8 cellular contexts compared by ENCODE assay signal in the genomic region with DNA sequence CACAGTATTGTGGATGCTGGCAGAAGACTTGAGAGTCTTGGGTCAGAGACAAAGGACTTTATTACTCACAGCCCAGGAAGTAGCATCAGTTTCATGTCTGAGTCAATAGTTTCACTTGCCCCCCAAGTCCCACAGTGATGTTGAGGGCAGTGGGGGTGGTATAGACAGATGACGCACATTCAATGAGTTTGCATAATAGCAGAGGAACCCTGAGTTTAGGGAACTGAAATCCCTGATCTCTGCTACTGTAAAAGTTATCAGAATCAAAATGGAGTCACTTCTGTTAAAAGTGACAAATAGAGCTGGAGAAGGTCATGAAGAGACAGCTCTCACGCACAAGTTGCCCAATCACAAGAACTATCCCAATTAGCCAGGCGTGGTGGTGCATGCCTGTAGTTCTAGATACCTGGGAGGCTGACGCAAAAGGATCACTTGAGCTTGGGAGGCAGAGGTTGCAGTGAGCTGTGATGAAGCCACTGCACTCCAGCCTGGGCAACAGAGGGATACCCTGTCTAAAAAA. TPM values are rescaled to one million over a fixed set of nuclear protein-coding genes. Genes with fewer than 3 reads are reported as not detected.
DNase-seq lines count a peak whose midpoint lies in the region; ATAC-seq, FAIRE-seq and TF ChIP-seq lines count a peak whose summit lies in the region.
"Had no signal": no experiment of that assay in that cellular context is flagged by ENCODE, and none has a peak within 500 bp of the region (broad histone marks: within the 10 kb centered on the region; RNA-seq: fewer than 3 reads in every experiment).

No MANE protein-coding gene starts in this region.

- H3K4me1 ChIP-seq in effector memory CD4-positive, alpha-beta T cell (ENCODE audit: control insufficient read depth, insufficient read depth, low read length, poor library complexity, severe bottlenecking): no peaks in the 10 kb centered on the region
- H3K4me1 ChIP-seq in tibial nerve: no peaks in the 10 kb centered on the region

- H3K27me3 Mint-ChIP-seq in activated B cell treated with CpG ODN at 0.5 μM for 24 hours: no peaks in the 10 kb centered on the region

- POLR2A ChIA-PET in activated B cell treated with CpG ODN at 0.5 μM for 24 hours (lab: Charles Lee): interaction anchor here (0.6 to 1.6 kb wide), 6 partner anchors 9 to 179 kb away, joined by 3 to 9 read pairs (median 3); a partner anchor contains a TSS

- WGBS in tibial nerve, 2 donors: 81% methylated on average over 4 of the region's 4 CpGs

- CTCF ChIA-PET in activated B cell treated with CpG ODN at 0.5 μM for 24 hours (lab: Charles Lee): interaction anchor here (1.0 to 1.4 kb wide), 4 partner anchors 11 to 183 kb away, joined by 4 to 5 read pairs (median 4); no protein-coding TSS in a partner anchor

- no peaks in the 10 kb centered on the region for H3K36me3 ChIP-seq in effector memory CD4-positive, alpha-beta T cell (ENCODE audit: control insufficient read depth, insufficient read depth, low read length)
- H3K36me3 ChIP-seq in tibial nerve: no peaks in the 10 kb centered on the region

- peaks cover 7% of the 10 kb centered on the region for H3K9me3 Mint-ChIP-seq in activated B cell treated with CpG ODN at 0.5 μM for 24 hours

- no peak for TF ChIP-seq POLR2A in tibial nerve (IDR thresholded peaks at IDR 0.05)

- H3K36me3 Mint-ChIP-seq in activated B cell treated with CpG ODN at 0.5 μM for 24 hours (ENCODE audit: low read depth): no peaks in the 10 kb centered on the region

- H3K4me3 Mint-ChIP-seq in activated B cell treated with CpG ODN at 0.5 μM for 24 hours: peak overlapping the region; percentile 28

- TF ChIP-seq EP300 in tibial nerve (IDR thresholded peaks at IDR 0.05): no peak

- no peaks in the 10 kb centered on the region for H3K9me3 ChIP-seq in effector memory CD4-positive, alpha-beta T cell (ENCODE audit: control insufficient read depth, low read length)
- no peaks in the 10 kb centered on the region for H3K9me3 ChIP-seq in tibial nerve

- intact Hi-C loops in activated B cell treated with CpG ODN at 0.5 μM for 24 hours (cut with micrococcal nuclease): loop anchor here (2.0 kb wide), 2 partner anchors 17 to 39 kb away; a partner anchor contains a TSS

- H3K4me3 ChIP-seq in effector memory CD4-positive, alpha-beta T cell (ENCODE audit: insufficient read depth, low read depth, low read length, poor library complexity, severe bottlenecking): no peak overlapping the region
- H3K4me3 ChIP-seq in tibial nerve: no peak overlapping the region

- peak; percentile 93 for ATAC-seq in HG02938 (IDR thresholded peaks at IDR 0.05; ENCODE audit: unreplicated experiment)
- peak; percentile 97 for ATAC-seq in activated B cell treated with CpG ODN at 0.5 μM for 24 hours (ENCODE audit: low read depth)

- TF ChIP-seq CTCF in activated B cell treated with CpG ODN at 0.5 μM for 24 hours (IDR thresholded peaks at IDR 0.05) (no peak), tibial nerve (IDR thresholded peaks at IDR 0.05) (no peak)

- H3K27me3 ChIP-seq in effector memory CD4-positive, alpha-beta T cell (replicated peaks; ENCODE audit: control insufficient read depth, insufficient read depth, low read length, poor library complexity, severe bottlenecking): no peaks in the 10 kb centered on the region
- no peaks in the 10 kb centered on the region for H3K27me3 ChIP-seq in tibial nerve

- DNase-seq in GM19239 (ENCODE audit: insufficient read length, low spot score): peak; percentile 63
- DNase-seq in activated B cell treated with CpG ODN at 0.5 μM for 24 hours: peak; percentile 26
- peak; percentile 7 to 16 for DNase-seq in stimulated activated CD4-positive, alpha-beta T cell treated with anti-CD3 and anti-CD28 coated beads, Interleukin-2, amount 100 ng/mL, for 48 hours
- DNase-seq in effector memory CD4-positive, alpha-beta T cell: no peak
- DNase-seq in tibial nerve (ENCODE audit: low spot score in 2 of 2): no peak
- DNase-seq in cerebellar nuclear complex (lab: John Stamatoyannopoulos, UW): no peak

- H3K4me1 Mint-ChIP-seq in activated B cell treated with CpG ODN at 0.5 μM for 24 hours: peaks cover 19% of the 10 kb centered on the region

- FAIRE-seq in GM19239 (lab: Jason Lieb, UNC): peak; percentile 94

- peak overlapping the region; percentile 86 for H3K27ac Mint-ChIP-seq in activated B cell treated with CpG ODN at 0.5 μM for 24 hours

- no peak overlapping the region for H3K27ac ChIP-seq in effector memory CD4-positive, alpha-beta T cell (ENCODE audit: insufficient read depth, low read length, poor library complexity, severe bottlenecking)
- no peak overlapping the region for H3K27ac ChIP-seq in tibial nerve

RNA-seq across cellular contexts. Expression of a gene that starts 11.5 kb away (rescaled TPM):
- total RNA-seq in activated B cell treated with CpG ODN at 0.5 μM for 24 hours (not detected in 2 replicates), tibial nerve (1 to 10 TPM in 1 of 4 donors, under 1 TPM in 1, not detected in 2; 0.21 to 2.5 TPM)
- total RNA-seq: kidney epithelial cell had no signal

RNA-seq across cellular contexts. Expression of a gene that starts 29.7 kb away (rescaled TPM):
- total RNA-seq in activated B cell treated with CpG ODN at 0.5 μM for 24 hours: not detected in 2 replicates
- total RNA-seq in tibial nerve: 100 to 1,000 TPM in 3 of 4 donors, 10 to 100 TPM in 1; 97.3 to 227 (median 198) TPM

RNA-seq across cellular contexts. Expression of a gene that starts 38.7 kb away (rescaled TPM):
- total RNA-seq in activated B cell treated with CpG ODN at 0.5 μM for 24 hours: 58.0 and 61.1 TPM in 2 replicates
- 100 to 1,000 TPM in 1 of 4 donors, 10 to 100 TPM in 3; 62.5 to 108 (median 89.7) TPM for total RNA-seq in tibial nerve

Comparison
In these comparisons a context has a peak if more than half of its experiments do, and no peak if none do; other contexts are left out.
1. DNase-seq: peak in GM19239 (single experiment), activated B cell treated with CpG ODN at 0.5 μM for 24 hours (single experiment) and stimulated activated CD4-positive, alpha-beta T cell treated with anti-CD3 and anti-CD28 coated beads, Interleukin-2, amount 100 ng/mL, for 48 hours (2 of 2); none in effector memory CD4-positive, alpha-beta T cell (0 of 3), tibial nerve (0 of 2) and cerebellar nuclear complex (0 of 2).
2. RNA of a gene that starts 29.7 kb away (total RNA-seq): 97.3 to 227 TPM in tibial nerve; not detected in activated B cell treated with CpG ODN at 0.5 μM for 24 hours; every median in the first group is over 10 times any median in the second.